ENCODE assay signal across 12 cellular contexts in genomic region chr12:100593490-100593889, GRCh38. TPM values are rescaled to one million over a fixed set of nuclear protein-coding genes. Genes with fewer than 3 reads are reported as not detected.
A peak's percentile ranks its signal among the peaks of the same experiment; 100 is the strongest.
DNase-seq lines count a peak whose midpoint lies in the region; ATAC-seq and TF ChIP-seq lines count a peak whose summit lies in the region.
"Had no signal": no experiment of that assay in that cellular context is flagged by ENCODE, and none has a peak within 500 bp of the region (broad histone marks: within the 10 kb centered on the region; RNA-seq: fewer than 3 reads in every experiment).

No MANE protein-coding gene starts in this region.

- H2BK12ac ChIP-seq in neuronal stem cell (ENCODE audit: low read length) = no peak overlapping the region

- in situ Hi-C loops in ACHN (cut with HindIII; ENCODE audit: low pct_ligation_motif_present, low pct_unique_long_range_greater_than_20kb, low sequenced_read_pairs) = no loop called here

- H3K4me1 ChIP-seq in SJSA1 (replicated peaks) = peaks cover 5% of the 10 kb centered on the region; the same call in 1 of the 2 replicates
- H3K4me1 ChIP-seq in neuronal stem cell (ENCODE audit: control insufficient read depth in 2 of 2, insufficient read depth in 1 of 2, low read depth in 1 of 2, low read length in 2 of 2) = peaks cover 3 to 26% of the 10 kb centered on the region in 2 donors

- no CpG with 5 or more reads among the region's 5 CpGs for WGBS in neuronal stem cell (ENCODE audit: extremely low coverage in 2 of 2, insufficient read length in 2 of 2, insufficient replicate concordance in 1 of 2), 2 donors

- peaks cover 41% of the 10 kb centered on the region for H3K4me1 Mint-ChIP-seq in Calu3 (ENCODE audit: low read depth, unreplicated experiment)
- H3K4me1 Mint-ChIP-seq: natural killer cell; stimulated activated naive B cell treated with anti-CD40 and anti-IgM and Interleukin-4, amounts not matched to agents 10 μg/mL and 1 μg/mL and 100 μg/mL, for 72 hours had no signal

- no peak overlapping the region for H3K9ac ChIP-seq in neuronal stem cell (ENCODE audit: low read depth, low read length, poor library complexity)

- no peak overlapping the region for H2AK5ac ChIP-seq in neuronal stem cell (ENCODE audit: low read depth, low read length)

- no peak overlapping the region for H3K4me2 ChIP-seq in neuronal stem cell (ENCODE audit: insufficient read depth, low read length, poor library complexity, severe bottlenecking)

- H3K18ac ChIP-seq in neuronal stem cell (ENCODE audit: low read length) = no peak overlapping the region

- H4K8ac ChIP-seq in neuronal stem cell (ENCODE audit: low read depth, low read length) = no peak overlapping the region

- H3K4ac ChIP-seq in neuronal stem cell (ENCODE audit: low read length) = no peak overlapping the region

- H3K27me3 ChIP-seq in SJSA1 (replicated peaks) (no peaks in the 10 kb centered on the region), neuronal stem cell (ENCODE audit: control insufficient read depth in 3 of 3, insufficient read depth in 3 of 3, low read depth in 1 of 3, low read length in 3 of 3) (no peaks in the 10 kb centered on the region)

- TF ChIP-seq CTCF in Calu3 (IDR thresholded peaks at IDR 0.05; ENCODE audit: unreplicated experiment) = no peak

- no peak overlapping the region for H3K14ac ChIP-seq in neuronal stem cell (ENCODE audit: low read length)

- CTCF ChIA-PET in Calu3 (lab: Charles Lee) = interaction anchor here (1.3 kb wide), 1 partner anchor 19 kb away, joined by 3 read pairs; no protein-coding TSS in a partner anchor

- DNase-seq in Calu3 (no peak), SJSA1 (ENCODE audit: low read depth in 1 of 2, low spot score in 2 of 2) (peak in 1 of 2 experiments; percentile 11), fibroblast of peridontal ligament (ENCODE audit: extremely low read depth) (peak; percentile 58), neuronal stem cell (ENCODE audit: low spot score) (no peak), NCI-H146 (lab: John Stamatoyannopoulos, UW) (no peak), substantia nigra (lab: John Stamatoyannopoulos, UW) (no peak), ACHN (no peak)
- DNase-seq: activated CD8-positive, alpha-beta memory T cell treated with anti-CD3 and anti-CD28 coated beads, Interleukin-2, amount 50 U/mL, for 4 hours; effector CD8-positive, alpha-beta T cell; natural killer cell; stimulated activated naive B cell treated with anti-CD40 and anti-IgM and Interleukin-4, amounts not matched to agents 10 μg/mL and 1 μg/mL and 100 μg/mL, for 72 hours had no signal

- peaks cover 5% of the 10 kb centered on the region for H3K9me3 Mint-ChIP-seq in Calu3 (ENCODE audit: low read depth, unreplicated experiment)
- H3K9me3 Mint-ChIP-seq: natural killer cell had no signal

- H3K27me3 Mint-ChIP-seq in Calu3 (ENCODE audit: unreplicated experiment) = no peaks in the 10 kb centered on the region
- H3K27me3 Mint-ChIP-seq: stimulated activated naive B cell treated with anti-CD40 and anti-IgM and Interleukin-4, amounts not matched to agents 10 μg/mL and 1 μg/mL and 100 μg/mL, for 72 hours had no signal

- no peak overlapping the region for H3K4me3 ChIP-seq in SJSA1
- H3K4me3 ChIP-seq in neuronal stem cell (ENCODE audit: low read length in 2 of 2) = peak overlapping the region in 1 of 2 donors; percentile 4

- H2BK120ac ChIP-seq in neuronal stem cell (ENCODE audit: low read depth, low read length) = no peak overlapping the region

- H3K36me3 Mint-ChIP-seq in Calu3 (ENCODE audit: insufficient read depth, unreplicated experiment) = peaks cover 19% of the 10 kb centered on the region
- H3K36me3 Mint-ChIP-seq: natural killer cell; stimulated activated naive B cell treated with anti-CD40 and anti-IgM and Interleukin-4, amounts not matched to agents 10 μg/mL and 1 μg/mL and 100 μg/mL, for 72 hours had no signal

- peak overlapping the region; percentile 87 for H3K27ac Mint-ChIP-seq in Calu3 (ENCODE audit: unreplicated experiment)
- H3K27ac Mint-ChIP-seq: natural killer cell; stimulated activated naive B cell treated with anti-CD40 and anti-IgM and Interleukin-4, amounts not matched to agents 10 μg/mL and 1 μg/mL and 100 μg/mL, for 72 hours had no signal

- no TSS peak for BruUV-seq in Calu3 (replicated peaks; lab: Mats Ljungman, UMichigan)

- H3K9me3 ChIP-seq in SJSA1 (replicated peaks) (no peaks in the 10 kb centered on the region), neuronal stem cell (replicated peaks in 1 of 2; ENCODE audit: control insufficient read depth in 2 of 2, insufficient read depth in 1 of 2, low read depth in 1 of 2, low read length in 2 of 2) (peaks cover 0 to 4% of the 10 kb centered on the region in 2 donors)

- H3K27ac ChIP-seq in SJSA1 (peak overlapping the region; percentile 43), neuronal stem cell (replicated peaks; ENCODE audit: low read length) (no peak overlapping the region), substantia nigra (ENCODE audit: low read depth, low read length, poor library complexity, severe bottlenecking) (no peak overlapping the region)

- H3K36me3 ChIP-seq in SJSA1 (0 out of 2 replicates have a peak, but pooled peaks cover 3% of the 10 kb centered on the region), neuronal stem cell (replicated peaks in 1 of 2; ENCODE audit: control insufficient read depth in 2 of 2, insufficient read depth in 2 of 2, low read length in 2 of 2) (no peaks in the 10 kb centered on the region)

- H2BK15ac ChIP-seq in neuronal stem cell (ENCODE audit: low read length) = no peak overlapping the region

- H2AFZ ChIP-seq in neuronal stem cell (ENCODE audit: low read length) = peak overlapping the region; percentile 21

- no peak overlapping the region for H2BK5ac ChIP-seq in neuronal stem cell (ENCODE audit: low read length)

- no peak overlapping the region for H4K91ac ChIP-seq in neuronal stem cell (ENCODE audit: low read depth, low read length, poor library complexity)

- H3K23ac ChIP-seq in neuronal stem cell (ENCODE audit: low read depth, low read length, poor library complexity) = no peak overlapping the region

- ATAC-seq in HG03521 (IDR thresholded peaks at IDR 0.05; ENCODE audit: unreplicated experiment) = no peak
- ATAC-seq: natural killer cell; stimulated activated naive B cell treated with anti-CD40 and anti-IgM and Interleukin-4, amounts not matched to agents 10 μg/mL and 1 μg/mL and 100 μg/mL, for 72 hours had no signal

- H3K4me3 Mint-ChIP-seq in Calu3 (ENCODE audit: low read depth, unreplicated experiment) = peak overlapping the region; percentile 45
- H3K4me3 Mint-ChIP-seq: natural killer cell; stimulated activated naive B cell treated with anti-CD40 and anti-IgM and Interleukin-4, amounts not matched to agents 10 μg/mL and 1 μg/mL and 100 μg/mL, for 72 hours had no signal

- intact Hi-C loops in Calu3 (cut with micrococcal nuclease; ENCODE audit: unreplicated experiment) = loop anchor here (2.0 kb wide), 1 partner anchor 39 kb away; no protein-coding TSS in a partner anchor

- no peaks in the 10 kb centered on the region for H3K79me1 ChIP-seq in neuronal stem cell (ENCODE audit: low read depth, low read length)

RNA-seq across cellular contexts. Expression of gene GAS2L3, which starts 20.0 kb away (rescaled TPM):
- 116 and 132 TPM in 2 replicates for total RNA-seq in Calu3 (2022)
- total RNA-seq in SJSA1 (2014; rRNA removed; shearing (Covaris generic)) = 32.9 and 55.7 TPM in 2 replicates
- 30.3 TPM for polyA plus RNA-seq in neuronal stem cell (2013, experiment 1 of 2)
- 33.4 TPM for polyA plus RNA-seq in neuronal stem cell (2013, experiment 2 of 2)
